In genomic region chr5:8456846-8457186, GRCh38 we compare ENCODE assay signal across 8 cellular contexts.
DNase-seq lines count a peak whose midpoint lies in the region; ATAC-seq, FAIRE-seq and TF ChIP-seq lines count a peak whose summit lies in the region.

No MANE protein-coding gene starts in this region.

- TF ChIP-seq CTCF in omental fat pad (IDR thresholded peaks at IDR 0.05): no peak

- FAIRE-seq in H54 (lab: Jason Lieb, UNC): no peak

- DNase-seq in GM03348 (ENCODE audit: low spot score) (peak; percentile 33), SK-N-MC (ENCODE audit: low read depth, low spot score) (no peak), fibroblast of gingiva (ENCODE audit: low read depth) (peak; percentile 49), skeletal muscle cell (ENCODE audit: low read depth) (no peak), NCI-H2227 treated with DMSO at 0.1 percent for 48 hours (lab: John Stamatoyannopoulos, UW) (no peak), omental fat pad (ENCODE audit: low spot score) (no peak), H54 (ENCODE audit: insufficient read length, low spot score) (no peak)

- H3K27ac ChIP-seq in SK-N-MC: peak overlapping the region; percentile 97

- no peak for ATAC-seq in omental fat pad (ENCODE audit: low FRiP score)
- ATAC-seq in HG03520 (IDR thresholded peaks at IDR 0.05; ENCODE audit: unreplicated experiment): no peak

- no peak for TF ChIP-seq POLR2A in H54 (IDR thresholded peaks at IDR 0.05; ENCODE audit: low read depth, low read length)

- peaks cover 19% of the 10 kb centered on the region for H3K36me3 ChIP-seq in SK-N-MC (ENCODE audit: insufficient read depth, low read length)

- H3K4me3 ChIP-seq in SK-N-MC (peak overlapping the region; percentile 94), skeletal muscle cell (ENCODE audit: low read depth, low read length) (peak overlapping the region; percentile 7)

- peak overlapping the region; percentile 79 for H3K9ac ChIP-seq in SK-N-MC (ENCODE audit: insufficient read length)

- no peaks in the 10 kb centered on the region for H3K9me3 ChIP-seq in SK-N-MC (ENCODE audit: low read depth, low read length)

Comparison
In these comparisons a context has a peak if more than half of its experiments do, and no peak if none do; other contexts are left out.
1. DNase-seq: peak in GM03348 (single experiment) and fibroblast of gingiva (single experiment); none in SK-N-MC (single experiment), skeletal muscle cell (single experiment), NCI-H2227 treated with DMSO at 0.1 percent for 48 hours (single experiment), omental fat pad (single experiment) and H54 (single experiment).